In the genomic region with DNA sequence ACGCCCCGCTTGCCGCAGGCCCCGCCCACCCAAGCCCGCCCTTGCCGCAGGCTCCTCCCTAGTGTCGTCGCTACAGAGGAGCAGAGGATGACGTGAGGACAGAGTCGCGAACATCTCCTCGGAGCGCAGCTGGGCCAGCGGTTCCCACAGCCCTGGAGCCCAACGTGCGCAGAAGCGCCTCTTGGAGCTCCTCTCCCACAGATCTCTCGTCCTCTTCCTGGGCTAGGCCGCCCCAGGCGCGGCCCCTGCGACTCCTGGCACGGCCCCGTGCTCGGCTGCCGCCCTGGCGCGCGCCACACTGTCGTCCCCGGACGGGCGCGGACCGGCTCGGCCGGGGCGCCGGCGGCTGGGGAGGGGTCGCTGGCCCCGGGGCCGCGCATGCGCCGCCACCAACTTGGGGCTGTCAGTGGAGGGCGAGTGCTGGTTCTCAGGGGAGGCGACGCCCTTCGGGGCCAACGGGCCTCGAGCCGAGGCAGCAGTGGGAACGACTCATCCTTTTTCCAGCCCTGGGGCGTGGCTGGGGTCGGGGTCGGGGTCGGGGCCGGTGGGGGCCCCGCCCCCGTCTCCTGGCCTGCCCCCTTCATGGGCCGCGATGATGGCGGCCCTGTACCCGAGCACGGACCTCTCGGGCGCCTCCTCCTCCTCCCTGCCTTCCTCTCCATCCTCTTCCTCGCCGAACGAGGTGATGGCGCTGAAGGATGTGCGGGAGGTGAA, we compare ENCODE assay signal across 8 cellular contexts. TPM values are rescaled to one million over a fixed set of nuclear protein-coding genes. Genes with fewer than 3 reads are reported as not detected.
DNase-seq lines count a peak whose midpoint lies in the region; ATAC-seq and TF ChIP-seq lines count a peak whose summit lies in the region.

A gene (plus strand): TSS at position 67 of the 714 bp plus-strand sequence. CDS start 526 bp downstream, at position 593.

- H3K9me3 Mint-ChIP-seq in activated naive CD4-positive, alpha-beta T cell treated with anti-CD3 and anti-CD28 coated beads for 36 hours = no peaks in the 10 kb centered on the region

- peak within 1 kb of the TSS; percentile 85 for H3K4me2 ChIP-seq in KMS-11

- intact Hi-C loops in activated naive CD4-positive, alpha-beta T cell treated with anti-CD3 and anti-CD28 coated beads for 36 hours (cut with micrococcal nuclease) = loop anchor here (1.0 to 10.0 kb wide), 9 partner anchors 128 to 1247 kb away; a partner anchor contains a TSS

- peaks cover 10% of the 10 kb centered on the region for H3K4me1 Mint-ChIP-seq in activated naive CD4-positive, alpha-beta T cell treated with anti-CD3 and anti-CD28 coated beads for 36 hours (ENCODE audit: low read depth)

- CTCF ChIA-PET in activated naive CD4-positive, alpha-beta T cell treated with anti-CD3 and anti-CD28 coated beads for 36 hours (lab: Charles Lee) = no interaction called here

- H3K27ac ChIP-seq in KMS-11 (peak within 1 kb of the TSS; percentile 58), temporal lobe (ENCODE audit: low read depth, low read length) (peak within 1 kb of the TSS; percentile 3)

- no peaks in the 10 kb centered on the region for H4K20me1 ChIP-seq in KMS-11 (ENCODE audit: insufficient read depth)

- no peaks in the 10 kb centered on the region for H3K36me3 Mint-ChIP-seq in activated naive CD4-positive, alpha-beta T cell treated with anti-CD3 and anti-CD28 coated beads for 36 hours (ENCODE audit: low read depth)

- no peaks in the 10 kb centered on the region for H3K79me2 ChIP-seq in KMS-11 (ENCODE audit: insufficient read depth, low read depth)

- peak; percentile 88 for DNase-seq in EH (ENCODE audit: low read depth)
- DNase-seq in SIG-M5 (lab: John Stamatoyannopoulos, UW) = peak; percentile 64
- DNase-seq in activated naive CD4-positive, alpha-beta T cell treated with anti-CD3 and anti-CD28 coated beads for 36 hours = peak; percentile 57
- DNase-seq in glomerular endothelial cell (ENCODE audit: extremely low read depth, low read depth, low spot score) = no peak
- peak; percentile 30 to 91 (median 80) for DNase-seq in nucleus accumbens (lab: John Stamatoyannopoulos, UW)

- TF ChIP-seq CTCF in KMS-11 (conservative IDR thresholded peaks at IDR 0.05; ENCODE audit: low read depth, low read length) = no peak

- ATAC-seq in GM21786 (IDR thresholded peaks at IDR 0.05; ENCODE audit: unreplicated experiment) = peak; percentile 88

- peak within 1 kb of the TSS; percentile 70 for H3K4me3 ChIP-seq in KMS-11 (IDR thresholded peaks at IDR 0.05; ENCODE audit: insufficient read depth, low read depth, low read length)

- peaks cover 8% of the 10 kb centered on the region for H3K4me1 ChIP-seq in KMS-11 (ENCODE audit: low read depth, poor library complexity, severe bottlenecking)

- H3K27me3 Mint-ChIP-seq in activated naive CD4-positive, alpha-beta T cell treated with anti-CD3 and anti-CD28 coated beads for 36 hours (ENCODE audit: low read depth) = peaks cover 20% of the 10 kb centered on the region

- H2AFZ ChIP-seq in KMS-11 (ENCODE audit: low read depth) = peak within 1 kb of the TSS; percentile 92

- H3K36me3 ChIP-seq in KMS-11 (ENCODE audit: insufficient read depth) = no peaks in the 10 kb centered on the region

- peak within 1 kb of the TSS; percentile 82 for H3K27ac Mint-ChIP-seq in activated naive CD4-positive, alpha-beta T cell treated with anti-CD3 and anti-CD28 coated beads for 36 hours

- peak within 1 kb of the TSS; percentile 83 for H3K4me3 Mint-ChIP-seq in activated naive CD4-positive, alpha-beta T cell treated with anti-CD3 and anti-CD28 coated beads for 36 hours

- H3K9ac ChIP-seq in KMS-11 = peak within 1 kb of the TSS; percentile 78

- no peaks in the 10 kb centered on the region for H3K27me3 ChIP-seq in KMS-11 (ENCODE audit: insufficient read depth, low read depth)

RNA-seq across cellular contexts. Expression of the gene that starts here (rescaled TPM):
- total RNA-seq in activated naive CD4-positive, alpha-beta T cell treated with anti-CD3 and anti-CD28 coated beads for 36 hours = 1 to 10 TPM; 3.1 to 4.8 TPM
- 10.7 and 14.1 TPM in 2 replicates for total RNA-seq in glomerular endothelial cell
- total RNA-seq in temporal lobe = 102 TPM
